ENCODE assay signal across 1 cellular context in the genomic region with DNA sequence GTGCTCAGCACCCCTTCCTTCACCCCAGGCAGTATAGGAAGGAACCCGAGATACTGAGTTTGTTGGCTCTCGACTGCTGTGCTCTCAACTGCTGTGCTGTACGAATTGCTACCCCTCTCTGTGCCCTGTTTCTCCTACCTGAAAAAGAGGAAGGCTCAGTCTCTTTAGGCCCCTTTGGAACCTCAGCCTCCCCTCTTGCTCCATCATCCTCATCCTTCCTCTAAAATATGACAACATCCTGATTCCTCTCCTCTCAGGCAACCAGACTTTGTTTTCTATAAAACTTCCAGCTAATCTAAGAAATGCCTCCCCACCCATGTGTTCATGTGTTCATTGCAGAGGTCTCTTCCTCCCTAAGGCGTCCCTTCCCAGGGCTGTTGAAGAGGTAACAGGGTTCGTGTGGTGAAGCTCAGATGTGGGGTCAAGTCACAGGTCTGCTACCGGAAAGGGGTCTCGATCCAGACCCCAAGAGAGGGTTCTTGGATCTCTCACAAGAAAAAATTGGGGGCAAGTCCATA.
A peak's percentile ranks its signal among the peaks of the same experiment; 100 is the strongest.
TF ChIP-seq lines count a peak whose summit lies in the region.

No MANE protein-coding gene starts in this region.

TF ChIP-seq in K562, 482 proteins besides CTCF, POLR2A, EP300 and RAD21 (continued from another document):
- TF ChIP-seq, protein P1, sequence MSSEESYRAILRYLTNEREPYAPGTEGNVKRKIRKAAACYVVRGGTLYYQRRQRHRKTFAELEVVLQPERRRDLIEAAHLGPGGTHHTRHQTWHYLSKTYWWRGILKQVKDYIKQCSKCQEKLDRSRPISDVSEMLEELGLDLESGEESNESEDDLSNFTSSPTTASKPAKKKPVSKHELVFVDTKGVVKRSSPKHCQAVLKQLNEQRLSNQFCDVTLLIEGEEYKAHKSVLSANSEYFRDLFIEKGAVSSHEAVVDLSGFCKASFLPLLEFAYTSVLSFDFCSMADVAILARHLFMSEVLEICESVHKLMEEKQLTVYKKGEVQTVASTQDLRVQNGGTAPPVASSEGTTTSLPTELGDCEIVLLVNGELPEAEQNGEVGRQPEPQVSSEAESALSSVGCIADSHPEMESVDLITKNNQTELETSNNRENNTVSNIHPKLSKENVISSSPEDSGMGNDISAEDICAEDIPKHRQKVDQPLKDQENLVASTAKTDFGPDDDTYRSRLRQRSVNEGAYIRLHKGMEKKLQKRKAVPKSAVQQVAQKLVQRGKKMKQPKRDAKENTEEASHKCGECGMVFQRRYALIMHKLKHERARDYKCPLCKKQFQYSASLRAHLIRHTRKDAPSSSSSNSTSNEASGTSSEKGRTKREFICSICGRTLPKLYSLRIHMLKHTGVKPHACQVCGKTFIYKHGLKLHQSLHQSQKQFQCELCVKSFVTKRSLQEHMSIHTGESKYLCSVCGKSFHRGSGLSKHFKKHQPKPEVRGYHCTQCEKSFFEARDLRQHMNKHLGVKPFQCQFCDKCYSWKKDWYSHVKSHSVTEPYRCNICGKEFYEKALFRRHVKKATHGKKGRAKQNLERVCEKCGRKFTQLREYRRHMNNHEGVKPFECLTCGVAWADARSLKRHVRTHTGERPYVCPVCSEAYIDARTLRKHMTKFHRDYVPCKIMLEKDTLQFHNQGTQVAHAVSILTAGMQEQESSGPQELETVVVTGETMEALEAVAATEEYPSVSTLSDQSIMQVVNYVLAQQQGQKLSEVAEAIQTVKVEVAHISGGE (CRISPR knock-in tag; IDR thresholded peaks at IDR 0.05): no peak
- TF ChIP-seq DPF2 (IDR thresholded peaks at IDR 0.05) (no peak; the same call in 1 of the 2 replicates), PML (IDR thresholded peaks at IDR 0.05; ENCODE audit: low read length) (no peak), PTTG1 (tag; IDR thresholded peaks at IDR 0.05; ENCODE audit: low read depth) (peak; percentile 47; the same call in 1 of the 2 replicates), MCM3 (IDR thresholded peaks at IDR 0.05) (no peak), ZNF354B (CRISPR knock-in tag; IDR thresholded peaks at IDR 0.05) (no peak), PHF8 (IDR thresholded peaks at IDR 0.05; ENCODE audit: borderline replicate concordance, low read length) (0 out of 2 replicates have a peak, but pooled peaks have one; percentile 11), ZNF589 (CRISPR knock-in tag; IDR thresholded peaks at IDR 0.05; ENCODE audit: low read depth) (no peak), NR4A1 (CRISPR knock-in tag; IDR thresholded peaks at IDR 0.05) (no peak), NR4A1 (tag; IDR thresholded peaks at IDR 0.05) (peak; percentile 31; the same call in 1 of the 2 replicates), ZNF174 (CRISPR knock-in tag; IDR thresholded peaks at IDR 0.05) (no peak), PCBP2 (IDR thresholded peaks at IDR 0.05; ENCODE audit: low read depth, low read length, poor library complexity, severe bottlenecking) (no peak), PRPF4 (IDR thresholded peaks at IDR 0.05; ENCODE audit: insufficient read depth, low read depth, low read length, poor library complexity, severe bottlenecking) (no peak), RNF2 (IDR thresholded peaks at IDR 0.05) (no peak), ELF4 (CRISPR knock-in tag; IDR thresholded peaks at IDR 0.05) (no peak; the same call in 1 of the 2 replicates), MTF1 (CRISPR knock-in tag; IDR thresholded peaks at IDR 0.05; ENCODE audit: borderline replicate concordance) (no peak), CEBPG (CRISPR knock-in tag; IDR thresholded peaks at IDR 0.05) (no peak), CEBPG (tag; conservative IDR thresholded peaks at IDR 0.05 in 1 of 2, IDR thresholded peaks at IDR 0.05 in 1 of 2) (no peak), SIX5 (IDR thresholded peaks at IDR 0.05; ENCODE audit: borderline replicate concordance in 1 of 2, insufficient read depth in 1 of 2, low read depth in 1 of 2, low read length in 2 of 2) (no peak)
- TF ChIP-seq, protein P2, sequence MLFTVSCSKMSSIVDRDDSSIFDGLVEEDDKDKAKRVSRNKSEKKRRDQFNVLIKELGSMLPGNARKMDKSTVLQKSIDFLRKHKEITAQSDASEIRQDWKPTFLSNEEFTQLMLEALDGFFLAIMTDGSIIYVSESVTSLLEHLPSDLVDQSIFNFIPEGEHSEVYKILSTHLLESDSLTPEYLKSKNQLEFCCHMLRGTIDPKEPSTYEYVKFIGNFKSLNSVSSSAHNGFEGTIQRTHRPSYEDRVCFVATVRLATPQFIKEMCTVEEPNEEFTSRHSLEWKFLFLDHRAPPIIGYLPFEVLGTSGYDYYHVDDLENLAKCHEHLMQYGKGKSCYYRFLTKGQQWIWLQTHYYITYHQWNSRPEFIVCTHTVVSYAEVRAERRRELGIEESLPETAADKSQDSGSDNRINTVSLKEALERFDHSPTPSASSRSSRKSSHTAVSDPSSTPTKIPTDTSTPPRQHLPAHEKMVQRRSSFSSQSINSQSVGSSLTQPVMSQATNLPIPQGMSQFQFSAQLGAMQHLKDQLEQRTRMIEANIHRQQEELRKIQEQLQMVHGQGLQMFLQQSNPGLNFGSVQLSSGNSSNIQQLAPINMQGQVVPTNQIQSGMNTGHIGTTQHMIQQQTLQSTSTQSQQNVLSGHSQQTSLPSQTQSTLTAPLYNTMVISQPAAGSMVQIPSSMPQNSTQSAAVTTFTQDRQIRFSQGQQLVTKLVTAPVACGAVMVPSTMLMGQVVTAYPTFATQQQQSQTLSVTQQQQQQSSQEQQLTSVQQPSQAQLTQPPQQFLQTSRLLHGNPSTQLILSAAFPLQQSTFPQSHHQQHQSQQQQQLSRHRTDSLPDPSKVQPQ (CRISPR knock-in tag; IDR thresholded peaks at IDR 0.05; ENCODE audit: borderline replicate concordance): no peak
- TF ChIP-seq, protein P3, sequence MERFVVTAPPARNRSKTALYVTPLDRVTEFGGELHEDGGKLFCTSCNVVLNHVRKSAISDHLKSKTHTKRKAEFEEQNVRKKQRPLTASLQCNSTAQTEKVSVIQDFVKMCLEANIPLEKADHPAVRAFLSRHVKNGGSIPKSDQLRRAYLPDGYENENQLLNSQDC (CRISPR knock-in tag; IDR thresholded peaks at IDR 0.05): no peak
- TF ChIP-seq, protein P4, sequence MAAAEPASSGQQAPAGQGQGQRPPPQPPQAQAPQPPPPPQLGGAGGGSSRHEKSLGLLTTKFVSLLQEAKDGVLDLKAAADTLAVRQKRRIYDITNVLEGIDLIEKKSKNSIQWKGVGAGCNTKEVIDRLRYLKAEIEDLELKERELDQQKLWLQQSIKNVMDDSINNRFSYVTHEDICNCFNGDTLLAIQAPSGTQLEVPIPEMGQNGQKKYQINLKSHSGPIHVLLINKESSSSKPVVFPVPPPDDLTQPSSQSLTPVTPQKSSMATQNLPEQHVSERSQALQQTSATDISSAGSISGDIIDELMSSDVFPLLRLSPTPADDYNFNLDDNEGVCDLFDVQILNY (CRISPR knock-in tag; IDR thresholded peaks at IDR 0.05): no peak
- TF ChIP-seq, protein P5, sequence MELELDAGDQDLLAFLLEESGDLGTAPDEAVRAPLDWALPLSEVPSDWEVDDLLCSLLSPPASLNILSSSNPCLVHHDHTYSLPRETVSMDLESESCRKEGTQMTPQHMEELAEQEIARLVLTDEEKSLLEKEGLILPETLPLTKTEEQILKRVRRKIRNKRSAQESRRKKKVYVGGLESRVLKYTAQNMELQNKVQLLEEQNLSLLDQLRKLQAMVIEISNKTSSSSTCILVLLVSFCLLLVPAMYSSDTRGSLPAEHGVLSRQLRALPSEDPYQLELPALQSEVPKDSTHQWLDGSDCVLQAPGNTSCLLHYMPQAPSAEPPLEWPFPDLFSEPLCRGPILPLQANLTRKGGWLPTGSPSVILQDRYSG (tag; conservative IDR thresholded peaks at IDR 0.05; ENCODE audit: low read depth): peak; percentile 92
- TF ChIP-seq, protein P6, sequence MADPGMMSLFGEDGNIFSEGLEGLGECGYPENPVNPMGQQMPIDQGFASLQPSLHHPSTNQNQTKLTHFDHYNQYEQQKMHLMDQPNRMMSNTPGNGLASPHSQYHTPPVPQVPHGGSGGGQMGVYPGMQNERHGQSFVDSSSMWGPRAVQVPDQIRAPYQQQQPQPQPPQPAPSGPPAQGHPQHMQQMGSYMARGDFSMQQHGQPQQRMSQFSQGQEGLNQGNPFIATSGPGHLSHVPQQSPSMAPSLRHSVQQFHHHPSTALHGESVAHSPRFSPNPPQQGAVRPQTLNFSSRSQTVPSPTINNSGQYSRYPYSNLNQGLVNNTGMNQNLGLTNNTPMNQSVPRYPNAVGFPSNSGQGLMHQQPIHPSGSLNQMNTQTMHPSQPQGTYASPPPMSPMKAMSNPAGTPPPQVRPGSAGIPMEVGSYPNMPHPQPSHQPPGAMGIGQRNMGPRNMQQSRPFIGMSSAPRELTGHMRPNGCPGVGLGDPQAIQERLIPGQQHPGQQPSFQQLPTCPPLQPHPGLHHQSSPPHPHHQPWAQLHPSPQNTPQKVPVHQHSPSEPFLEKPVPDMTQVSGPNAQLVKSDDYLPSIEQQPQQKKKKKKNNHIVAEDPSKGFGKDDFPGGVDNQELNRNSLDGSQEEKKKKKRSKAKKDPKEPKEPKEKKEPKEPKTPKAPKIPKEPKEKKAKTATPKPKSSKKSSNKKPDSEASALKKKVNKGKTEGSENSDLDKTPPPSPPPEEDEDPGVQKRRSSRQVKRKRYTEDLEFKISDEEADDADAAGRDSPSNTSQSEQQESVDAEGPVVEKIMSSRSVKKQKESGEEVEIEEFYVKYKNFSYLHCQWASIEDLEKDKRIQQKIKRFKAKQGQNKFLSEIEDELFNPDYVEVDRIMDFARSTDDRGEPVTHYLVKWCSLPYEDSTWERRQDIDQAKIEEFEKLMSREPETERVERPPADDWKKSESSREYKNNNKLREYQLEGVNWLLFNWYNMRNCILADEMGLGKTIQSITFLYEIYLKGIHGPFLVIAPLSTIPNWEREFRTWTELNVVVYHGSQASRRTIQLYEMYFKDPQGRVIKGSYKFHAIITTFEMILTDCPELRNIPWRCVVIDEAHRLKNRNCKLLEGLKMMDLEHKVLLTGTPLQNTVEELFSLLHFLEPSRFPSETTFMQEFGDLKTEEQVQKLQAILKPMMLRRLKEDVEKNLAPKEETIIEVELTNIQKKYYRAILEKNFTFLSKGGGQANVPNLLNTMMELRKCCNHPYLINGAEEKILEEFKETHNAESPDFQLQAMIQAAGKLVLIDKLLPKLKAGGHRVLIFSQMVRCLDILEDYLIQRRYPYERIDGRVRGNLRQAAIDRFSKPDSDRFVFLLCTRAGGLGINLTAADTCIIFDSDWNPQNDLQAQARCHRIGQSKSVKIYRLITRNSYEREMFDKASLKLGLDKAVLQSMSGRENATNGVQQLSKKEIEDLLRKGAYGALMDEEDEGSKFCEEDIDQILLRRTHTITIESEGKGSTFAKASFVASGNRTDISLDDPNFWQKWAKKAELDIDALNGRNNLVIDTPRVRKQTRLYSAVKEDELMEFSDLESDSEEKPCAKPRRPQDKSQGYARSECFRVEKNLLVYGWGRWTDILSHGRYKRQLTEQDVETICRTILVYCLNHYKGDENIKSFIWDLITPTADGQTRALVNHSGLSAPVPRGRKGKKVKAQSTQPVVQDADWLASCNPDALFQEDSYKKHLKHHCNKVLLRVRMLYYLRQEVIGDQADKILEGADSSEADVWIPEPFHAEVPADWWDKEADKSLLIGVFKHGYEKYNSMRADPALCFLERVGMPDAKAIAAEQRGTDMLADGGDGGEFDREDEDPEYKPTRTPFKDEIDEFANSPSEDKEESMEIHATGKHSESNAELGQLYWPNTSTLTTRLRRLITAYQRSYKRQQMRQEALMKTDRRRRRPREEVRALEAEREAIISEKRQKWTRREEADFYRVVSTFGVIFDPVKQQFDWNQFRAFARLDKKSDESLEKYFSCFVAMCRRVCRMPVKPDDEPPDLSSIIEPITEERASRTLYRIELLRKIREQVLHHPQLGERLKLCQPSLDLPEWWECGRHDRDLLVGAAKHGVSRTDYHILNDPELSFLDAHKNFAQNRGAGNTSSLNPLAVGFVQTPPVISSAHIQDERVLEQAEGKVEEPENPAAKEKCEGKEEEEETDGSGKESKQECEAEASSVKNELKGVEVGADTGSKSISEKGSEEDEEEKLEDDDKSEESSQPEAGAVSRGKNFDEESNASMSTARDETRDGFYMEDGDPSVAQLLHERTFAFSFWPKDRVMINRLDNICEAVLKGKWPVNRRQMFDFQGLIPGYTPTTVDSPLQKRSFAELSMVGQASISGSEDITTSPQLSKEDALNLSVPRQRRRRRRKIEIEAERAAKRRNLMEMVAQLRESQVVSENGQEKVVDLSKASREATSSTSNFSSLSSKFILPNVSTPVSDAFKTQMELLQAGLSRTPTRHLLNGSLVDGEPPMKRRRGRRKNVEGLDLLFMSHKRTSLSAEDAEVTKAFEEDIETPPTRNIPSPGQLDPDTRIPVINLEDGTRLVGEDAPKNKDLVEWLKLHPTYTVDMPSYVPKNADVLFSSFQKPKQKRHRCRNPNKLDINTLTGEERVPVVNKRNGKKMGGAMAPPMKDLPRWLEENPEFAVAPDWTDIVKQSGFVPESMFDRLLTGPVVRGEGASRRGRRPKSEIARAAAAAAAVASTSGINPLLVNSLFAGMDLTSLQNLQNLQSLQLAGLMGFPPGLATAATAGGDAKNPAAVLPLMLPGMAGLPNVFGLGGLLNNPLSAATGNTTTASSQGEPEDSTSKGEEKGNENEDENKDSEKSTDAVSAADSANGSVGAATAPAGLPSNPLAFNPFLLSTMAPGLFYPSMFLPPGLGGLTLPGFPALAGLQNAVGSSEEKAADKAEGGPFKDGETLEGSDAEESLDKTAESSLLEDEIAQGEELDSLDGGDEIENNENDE (IDR thresholded peaks at IDR 0.05; ENCODE audit: low read depth, low read length): no peak
- TF ChIP-seq, protein P7, sequence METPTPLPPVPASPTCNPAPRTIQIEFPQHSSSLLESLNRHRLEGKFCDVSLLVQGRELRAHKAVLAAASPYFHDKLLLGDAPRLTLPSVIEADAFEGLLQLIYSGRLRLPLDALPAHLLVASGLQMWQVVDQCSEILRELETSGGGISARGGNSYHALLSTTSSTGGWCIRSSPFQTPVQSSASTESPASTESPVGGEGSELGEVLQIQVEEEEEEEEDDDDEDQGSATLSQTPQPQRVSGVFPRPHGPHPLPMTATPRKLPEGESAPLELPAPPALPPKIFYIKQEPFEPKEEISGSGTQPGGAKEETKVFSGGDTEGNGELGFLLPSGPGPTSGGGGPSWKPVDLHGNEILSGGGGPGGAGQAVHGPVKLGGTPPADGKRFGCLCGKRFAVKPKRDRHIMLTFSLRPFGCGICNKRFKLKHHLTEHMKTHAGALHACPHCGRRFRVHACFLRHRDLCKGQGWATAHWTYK (CRISPR knock-in tag; IDR thresholded peaks at IDR 0.05): no peak
